ENCODE assay signal across 30 cellular contexts in the genomic region with DNA sequence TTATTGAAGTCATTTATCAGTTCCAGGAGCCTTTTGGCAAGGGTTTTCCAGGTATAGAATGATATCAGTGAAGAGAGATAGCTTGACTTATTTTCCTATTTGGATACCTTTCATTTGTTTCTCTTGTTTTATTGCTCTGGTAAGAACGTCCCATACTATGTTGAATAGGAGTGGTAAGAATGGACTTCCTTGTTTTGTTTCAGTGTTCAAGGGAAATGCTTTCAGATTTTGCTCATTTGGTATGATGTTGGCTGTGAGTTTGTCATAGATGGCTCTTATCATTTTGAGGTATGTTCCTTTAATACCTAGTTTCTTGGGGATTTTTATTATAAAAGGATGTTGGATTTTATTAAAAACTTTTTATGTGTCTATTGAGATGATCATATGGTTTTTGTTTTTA.
"Had no signal": no experiment of that assay in that cellular context is flagged by ENCODE, and none has a peak within 500 bp of the region (broad histone marks: within the 10 kb centered on the region; RNA-seq: fewer than 3 reads in every experiment).

No MANE protein-coding gene starts in this region.

- H3K4me1 ChIP-seq: ascending aorta, breast epithelium, colonic mucosa, esophagus muscularis mucosa, foreskin keratinocyte, gastroesophageal sphincter had no signal

- H3K9me3 ChIP-seq: colonic mucosa had no signal

- H3K27me3 ChIP-seq: ascending aorta, breast epithelium, cardiac muscle cell, colonic mucosa, dorsolateral prefrontal cortex, esophagus muscularis mucosa, foreskin keratinocyte, gastroesophageal sphincter had no signal

- H3K36me3 ChIP-seq: ascending aorta, breast epithelium, cardiac muscle cell, colonic mucosa, esophagus muscularis mucosa, gastroesophageal sphincter had no signal

- DNase-seq: activated CD4-positive, alpha-beta memory T cell treated with anti-CD3 and anti-CD28 coated beads, Interleukin-2, amount 10 ng/mL, durations not matched to agents 7 days and 5 days; activated CD4-positive, alpha-beta T cell treated with anti-CD3 and anti-CD28 coated beads for 1 hour; activated CD4-positive, alpha-beta T cell treated with anti-CD3 and anti-CD28 coated beads for 4 hours; activated CD4-positive, alpha-beta T cell treated with anti-CD3 and anti-CD28 coated beads, Interleukin-2, amount 10 ng/mL, durations not matched to agents 7 days and 5 days; activated CD4-positive, alpha-beta T cell treated with anti-CD3 and anti-CD28 coated beads, Interleukin-2, amount 50 U/mL, for 4 hours; activated CD8-positive, alpha-beta memory T cell treated with anti-CD3 and anti-CD28 coated beads, Interleukin-2, amount 50 U/mL, for 48 hours; activated gamma-delta T cell; activated naive CD4-positive, alpha-beta T cell; activated naive CD4-positive, alpha-beta T cell treated with anti-CD3 and anti-CD28 coated beads, Interleukin-2, amount 10 ng/mL, durations not matched to agents 7 days and 5 days; activated naive CD8-positive, alpha-beta T cell treated with anti-CD3 and anti-CD28 coated beads, Interleukin-2, amount 10 ng/mL, durations not matched to agents 7 days and 5 days; activated T-cell treated with anti-CD3 and anti-CD28 coated beads for 4 hours; activated T-cell treated with anti-CD3 and anti-CD28 coated beads, Interleukin-2, amount 50 U/mL, for 24 hours; activated T-cell treated with anti-CD3 and anti-CD28 coated beads, Interleukin-2, amount 50 U/mL, for 72 hours; central memory CD4-positive, alpha-beta T cell; cerebellar nuclear complex; colonic mucosa; dorsolateral prefrontal cortex; effector memory CD4-positive, alpha-beta T cell; endodermal cell; erythroblast; foreskin keratinocyte; T-helper 2 cell had no signal

- H3K4me3 ChIP-seq: ascending aorta, breast epithelium, cardiac muscle cell, colonic mucosa, dorsolateral prefrontal cortex, esophagus muscularis mucosa, gastroesophageal sphincter had no signal

- H3K27ac ChIP-seq: ascending aorta, breast epithelium, cardiac muscle cell, colonic mucosa, dorsolateral prefrontal cortex, esophagus muscularis mucosa, foreskin keratinocyte, gastroesophageal sphincter, VCaP had no signal

- ATAC-seq: activated naive CD4-positive, alpha-beta T cell treated with anti-CD3 and anti-CD28 coated beads, Interleukin-2, amount 50 U/mL, for 72 hours; activated T-cell treated with anti-CD3 and anti-CD28 coated beads, Interleukin-2, amount 50 U/mL, for 72 hours; foreskin keratinocyte; gastroesophageal sphincter; WTC11 had no signal
